16 cellular contexts compared by ENCODE assay signal in the genomic region with DNA sequence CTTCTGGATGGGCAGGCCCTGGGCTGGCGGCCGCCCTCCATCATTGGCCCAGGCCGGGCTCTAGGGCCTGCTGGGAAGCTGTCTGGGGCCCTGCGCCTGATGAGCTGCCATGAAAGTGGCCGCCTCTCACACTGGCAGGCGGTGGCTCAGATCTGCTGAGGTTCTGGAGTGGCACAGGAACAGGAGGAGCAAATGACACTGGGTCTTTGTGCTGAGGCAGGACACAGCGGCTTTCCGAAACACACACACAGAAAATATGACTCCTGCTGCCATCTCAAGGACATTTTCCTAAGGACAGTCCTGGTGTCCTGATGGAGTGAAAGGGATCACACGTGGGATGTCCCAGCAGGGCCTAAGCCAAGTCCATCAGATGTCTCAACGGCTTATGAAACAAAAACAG.
DNase-seq lines count a peak whose midpoint lies in the region; ATAC-seq and TF ChIP-seq lines count a peak whose summit lies in the region.
"Had no signal": no experiment of that assay in that cellular context is flagged by ENCODE, and none has a peak within 500 bp of the region (broad histone marks: within the 10 kb centered on the region; RNA-seq: fewer than 3 reads in every experiment).

No MANE protein-coding gene starts in this region.

- no peak for DNase-seq in DND-41
- DNase-seq in caudate nucleus (lab: John Stamatoyannopoulos, UW), result peak in 17 of 61 donors; percentile 6 to 37 (median 18)
- DNase-seq in left lobe of liver (ENCODE audit: low spot score), result no peak
- peak in 31 of 49 donors; percentile 6 to 47 (median 30) for DNase-seq in substantia nigra (lab: John Stamatoyannopoulos, UW)
- DNase-seq in cortex of kidney (lab: John Stamatoyannopoulos, UW), result no peak
- no peak for DNase-seq in aorta
- DNase-seq in osteocyte (ENCODE audit: extremely low spot score, unreplicated experiment), result no peak
- DNase-seq: DMS153, H7, MM.1S, NCI-H1105, NCI-H1694 treated with DMSO at 0.1 percent for 48 hours, NCI-H446, Peyer's patch, SHP77 had no signal

- H3K27ac ChIP-seq in DND-41 (ENCODE audit: low read length), result peak overlapping the region; percentile 54
- peak overlapping the region; percentile 71 for H3K27ac ChIP-seq in caudate nucleus (ENCODE audit: low read depth, low read length)
- H3K27ac ChIP-seq in substantia nigra (ENCODE audit: low read depth, low read length, poor library complexity, severe bottlenecking), result peak overlapping the region; percentile 1
- H3K27ac ChIP-seq in aorta (ENCODE audit: low read depth in 1 of 2, low read length in 2 of 2), result no peak overlapping the region
- H3K27ac ChIP-seq: C4-2B, Peyer's patch had no signal

- no peaks in the 10 kb centered on the region for H3K27me3 ChIP-seq in DND-41 (ENCODE audit: insufficient read depth, low read length, poor library complexity)
- H3K27me3 ChIP-seq in aorta (ENCODE audit: control insufficient read depth in 1 of 2, insufficient read depth in 2 of 2, low read length in 1 of 2), result no peaks in the 10 kb centered on the region
- H3K27me3 ChIP-seq: Peyer's patch had no signal

- H3K4me3 ChIP-seq in DND-41 (ENCODE audit: low read depth in 1 of 2, low read length in 2 of 2), result no peak overlapping the region
- no peak overlapping the region for H3K4me3 ChIP-seq in aorta (ENCODE audit: low read length in 2 of 2)
- H3K4me3 ChIP-seq: Peyer's patch had no signal

- H3K4me3 Mint-ChIP-seq in osteocyte (ENCODE audit: unreplicated experiment), result no peak overlapping the region

- H3K4me1 Mint-ChIP-seq in osteocyte (ENCODE audit: unreplicated experiment), result no peaks in the 10 kb centered on the region

- no peak overlapping the region for H3K27ac Mint-ChIP-seq in osteocyte (ENCODE audit: unreplicated experiment)

- no peaks in the 10 kb centered on the region for H3K79me2 ChIP-seq in DND-41 (ENCODE audit: insufficient read depth, low read length)

- H3K36me3 Mint-ChIP-seq in osteocyte (ENCODE audit: unreplicated experiment), result no peaks in the 10 kb centered on the region

- no peak for ATAC-seq in DND-41 (ENCODE audit: insufficient read depth, low read depth)
- ATAC-seq in left lobe of liver, result peak; percentile 18
- ATAC-seq in aorta (ENCODE audit: low FRiP score), result no peak

- H3K9ac ChIP-seq in DND-41 (ENCODE audit: low read depth, low read length), result no peak overlapping the region

- 80 to 93% methylated on average over 10 of the region's 10 CpGs for WGBS in aorta, 2 donors

- H4K20me1 ChIP-seq in DND-41 (ENCODE audit: insufficient read depth, low read length), result no peaks in the 10 kb centered on the region

- H3K4me1 ChIP-seq in DND-41 (ENCODE audit: insufficient read depth, low read length) (no peaks in the 10 kb centered on the region), aorta (ENCODE audit: control insufficient read depth in 1 of 2, insufficient read depth in 2 of 2, low read length in 2 of 2) (no peaks in the 10 kb centered on the region)
- H3K4me1 ChIP-seq: Peyer's patch had no signal

- H3K9me3 ChIP-seq in DND-41 (ENCODE audit: insufficient read depth, low read length, severe bottlenecking) (no peaks in the 10 kb centered on the region), aorta (ENCODE audit: control insufficient read depth, low read length) (no peaks in the 10 kb centered on the region)
- H3K9me3 ChIP-seq: Peyer's patch had no signal

- no peak for TF ChIP-seq CTCF in DND-41 (IDR thresholded peaks at IDR 0.05; ENCODE audit: borderline replicate concordance, extremely low read depth, low read length, poor library complexity, severe bottlenecking)
- no peak for TF ChIP-seq CTCF in osteocyte (IDR thresholded peaks at IDR 0.05)

- H2AFZ ChIP-seq in DND-41 (ENCODE audit: low read depth, low read length), result no peak overlapping the region

- no peak overlapping the region for H3K4me2 ChIP-seq in DND-41 (ENCODE audit: insufficient read depth, low read length)

- H3K36me3 ChIP-seq in DND-41 (ENCODE audit: insufficient read depth, low read length) (peaks cover 79% of the 10 kb centered on the region), aorta (ENCODE audit: control insufficient read depth in 1 of 2, insufficient read depth in 2 of 2, low read length in 1 of 2) (no peaks in the 10 kb centered on the region)

- intact Hi-C loops in aorta (cut with DNase I), result no loop called here

- H3K9me3 Mint-ChIP-seq in osteocyte (ENCODE audit: unreplicated experiment), result no peaks in the 10 kb centered on the region

- no peaks in the 10 kb centered on the region for H3K27me3 Mint-ChIP-seq in osteocyte (ENCODE audit: unreplicated experiment)

Comparison
In these comparisons a context has a peak if more than half of its experiments do, and no peak if none do; other contexts are left out.
1. DNase-seq: peak in substantia nigra (31 of 49); none in DND-41 (single experiment), left lobe of liver (single experiment), cortex of kidney (single experiment), aorta (0 of 2) and osteocyte (single experiment).
2. H3K27ac ChIP-seq: peak in DND-41 (single experiment), caudate nucleus (single experiment) and substantia nigra (single experiment); none in aorta (0 of 2).